ENCODE assay signal across 8 cellular contexts in the genomic region with DNA sequence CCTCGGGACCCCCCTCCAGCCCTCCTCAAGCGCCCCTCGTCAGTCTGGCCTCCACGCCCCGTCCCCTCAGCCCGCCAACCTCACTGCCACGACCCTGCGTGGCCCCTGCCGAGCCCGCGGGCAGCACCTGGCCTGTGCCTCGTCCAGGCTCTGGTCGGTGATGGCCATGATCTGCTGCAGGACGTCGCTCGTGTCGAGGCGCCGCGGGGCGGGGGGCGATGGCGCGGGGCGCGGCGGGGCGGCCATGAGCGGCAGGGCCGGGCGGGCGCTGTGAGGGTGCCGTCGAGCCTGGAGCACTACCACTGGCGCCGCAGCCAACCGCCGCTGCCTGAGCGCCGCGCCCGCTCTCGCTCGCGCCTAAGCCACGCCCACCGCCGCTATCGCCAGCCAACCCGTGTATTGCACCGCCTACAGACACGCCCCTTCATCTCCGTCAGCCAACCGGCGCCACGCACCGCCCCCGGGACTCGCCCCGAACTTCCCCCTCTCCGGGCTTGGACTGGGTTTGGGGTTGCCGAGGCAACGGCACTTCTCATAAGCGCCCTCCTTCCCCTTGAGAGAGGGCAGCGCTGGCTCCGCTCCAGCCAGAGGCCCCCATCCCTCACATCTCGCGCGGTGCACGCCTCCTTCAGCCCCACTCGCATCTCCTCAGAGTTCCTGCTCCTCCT. TPM values are rescaled to one million over a fixed set of nuclear protein-coding genes. Genes with fewer than 3 reads are reported as not detected.
A peak's percentile ranks its signal among the peaks of the same experiment; 100 is the strongest.
DNase-seq lines count a peak whose midpoint lies in the region; TF ChIP-seq lines count a peak whose summit lies in the region.

A gene with protein sequence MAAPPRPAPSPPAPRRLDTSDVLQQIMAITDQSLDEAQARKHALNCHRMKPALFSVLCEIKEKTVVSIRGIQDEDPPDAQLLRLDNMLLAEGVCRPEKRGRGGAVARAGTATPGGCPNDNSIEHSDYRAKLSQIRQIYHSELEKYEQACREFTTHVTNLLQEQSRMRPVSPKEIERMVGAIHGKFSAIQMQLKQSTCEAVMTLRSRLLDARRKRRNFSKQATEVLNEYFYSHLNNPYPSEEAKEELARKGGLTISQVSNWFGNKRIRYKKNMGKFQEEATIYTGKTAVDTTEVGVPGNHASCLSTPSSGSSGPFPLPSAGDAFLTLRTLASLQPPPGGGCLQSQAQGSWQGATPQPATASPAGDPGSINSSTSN (minus strand): TSS at position 304 of the 668 bp plus-strand sequence. CDS start 58 bp downstream, at position 246.

- H3K9me3 ChIP-seq in MM.1S (replicated peaks; ENCODE audit: insufficient read depth, low read length) (no peaks in the 10 kb centered on the region), suprapubic skin (no peaks in the 10 kb centered on the region)

- 2% methylated on average over 49 of the region's 71 CpGs for WGBS in suprapubic skin

- H3K9me2 ChIP-seq in MM.1S (replicated peaks; ENCODE audit: insufficient read depth, low read length) = no peaks in the 10 kb centered on the region

- H3K36me3 ChIP-seq in H7 (replicated peaks; ENCODE audit: control insufficient read depth, insufficient read depth, low read length) (peaks cover 1% of the 10 kb centered on the region; the same call in 1 of the 2 replicates), MM.1S (replicated peaks; ENCODE audit: insufficient read depth, low read length) (no peaks in the 10 kb centered on the region), suprapubic skin (no peaks in the 10 kb centered on the region)

- no peak within 1 kb of the TSS for H3K27ac ChIP-seq in MM.1S (ENCODE audit: low read length)
- no peak within 1 kb of the TSS for H3K27ac ChIP-seq in suprapubic skin

- H3K4me3 ChIP-seq in H7 (ENCODE audit: insufficient read depth, low read depth, low read length) = peak within 1 kb of the TSS; percentile 53
- H3K4me3 ChIP-seq in MM.1S (ENCODE audit: low read length) = no peak within 1 kb of the TSS
- H3K4me3 ChIP-seq in suprapubic skin = peak within 1 kb of the TSS; percentile 60

- DNase-seq in G401 (ENCODE audit: low spot score) (peak; percentile 69), H7 (peak; percentile 99), MM.1S (peak; percentile 66), SIG-M5 treated with dmso at 0.1 percent for 504 hours (lab: John Stamatoyannopoulos, UW; ENCODE audit: unreplicated experiment) (peak; percentile 95), foreskin melanocyte (peak; percentile 75), non-pigmented ciliary epithelial cell (ENCODE audit: low read depth) (peak; percentile 37), suprapubic skin (ENCODE audit: low spot score in 2 of 2) (peak; percentile 97)
- peak; percentile 100 for DNase-seq in activated effector memory CD4-positive, alpha-beta T cell treated with anti-CD3 and anti-CD28 coated beads, Interleukin-2, amount 50 U/mL, for 16 hours

- H3K9ac ChIP-seq in MM.1S (ENCODE audit: low read length) = no peak within 1 kb of the TSS

- no peaks in the 10 kb centered on the region for H4K20me1 ChIP-seq in MM.1S (ENCODE audit: insufficient read depth, low read length)

- no peak for TF ChIP-seq EP300 in suprapubic skin (IDR thresholded peaks at IDR 0.05)

- H3K27me3 ChIP-seq in H7 (ENCODE audit: control insufficient read depth, insufficient read depth, low read length) (peaks cover 4% of the 10 kb centered on the region; the same call in 1 of the 2 replicates), MM.1S (replicated peaks; ENCODE audit: insufficient read depth, low read length) (no peaks in the 10 kb centered on the region), suprapubic skin (no peaks in the 10 kb centered on the region)

- in situ Hi-C loops in G401 (cut with HindIII; ENCODE audit: low sequenced_read_pairs) = no loop called here

- H3K4me1 ChIP-seq in MM.1S (ENCODE audit: low read length) (no peaks in the 10 kb centered on the region), suprapubic skin (peaks cover 20% of the 10 kb centered on the region)

- H3K4me2 ChIP-seq in MM.1S (ENCODE audit: low read depth, low read length) = peak within 1 kb of the TSS; percentile 27; the same call in 1 of the 2 replicates

- TF ChIP-seq POLR2A in suprapubic skin (IDR thresholded peaks at IDR 0.05) = peak in 1 of 2 donors; percentile 43

- TF ChIP-seq CTCF in MM.1S (IDR thresholded peaks at IDR 0.05; ENCODE audit: low read length) = no peak
- TF ChIP-seq CTCF in suprapubic skin (IDR thresholded peaks at IDR 0.05) = no peak

- no peaks in the 10 kb centered on the region for H3K79me2 ChIP-seq in MM.1S (ENCODE audit: low read length)

- H2AFZ ChIP-seq in MM.1S (ENCODE audit: low read length) = no peak within 1 kb of the TSS

- H3F3A ChIP-seq in MM.1S (ENCODE audit: insufficient read depth, low read length) = no peaks in the 10 kb centered on the region

RNA-seq across cellular contexts. Expression of the gene that starts here (rescaled TPM):
- 2.2 and 7.7 TPM in 2 replicates for total RNA-seq in G401 (2014; rRNA removed; shearing (Covaris generic))
- 0.94 and 2.7 TPM in 2 replicates for total RNA-seq in H7 (2014; rRNA removed; shearing (Covaris generic))
- 10 to 100 TPM in 1 of 4 donors, 1 to 10 TPM in 3; 3.3 to 14.9 (median 4.8) TPM for total RNA-seq in suprapubic skin

Comparison
In these comparisons a context has a peak if more than half of its experiments do, and no peak if none do; other contexts are left out.
1. DNase-seq: peak in every context shown above with its lines; median percentile 100 in activated effector memory CD4-positive, alpha-beta T cell treated with anti-CD3 and anti-CD28 coated beads, Interleukin-2, amount 50 U/mL, for 16 hours; 99 in H7; 97 in suprapubic skin; 95 in SIG-M5 treated with dmso at 0.1 percent for 504 hours; 75 in foreskin melanocyte; 69 in G401; 66 in MM.1S; 37 in non-pigmented ciliary epithelial cell.